Comparison of ENCODE assay signal across 10 cellular contexts in the genomic region with DNA sequence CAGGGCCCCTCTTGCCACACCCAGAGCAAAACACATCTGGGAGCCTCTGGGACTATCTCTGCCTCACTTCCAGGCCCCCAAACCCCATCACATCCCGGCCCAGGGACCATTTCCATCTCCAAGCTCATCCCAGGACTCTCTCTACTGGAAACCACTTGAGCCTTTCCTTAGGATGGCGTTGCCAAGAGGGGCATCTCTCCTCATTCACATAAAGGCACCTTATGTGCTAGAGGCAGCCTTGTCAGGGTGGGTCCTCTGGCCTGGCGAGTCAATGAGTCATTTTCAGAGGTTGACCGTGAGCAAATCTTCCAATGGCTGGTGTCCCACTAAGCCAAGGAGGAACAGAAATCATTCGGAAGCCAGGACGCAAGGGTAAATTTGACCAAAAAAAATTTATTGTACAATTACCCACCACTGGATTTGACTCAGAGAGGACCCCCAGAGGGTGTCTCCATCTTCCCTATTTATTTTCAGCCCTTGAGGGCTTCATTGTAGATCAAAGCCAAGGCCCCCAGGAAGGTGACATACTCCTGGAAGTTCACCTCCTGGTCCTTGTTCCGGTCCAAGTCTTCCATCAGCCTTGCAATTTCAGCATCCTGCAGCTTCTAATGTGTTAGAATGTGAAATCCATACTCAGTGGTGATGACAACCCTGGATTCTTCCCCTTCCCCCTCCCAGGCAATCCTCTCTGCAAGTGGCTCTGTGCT. TPM values are rescaled to one million over a fixed set of nuclear protein-coding genes. Genes with fewer than 3 reads are reported as not detected.
DNase-seq lines count a peak whose midpoint lies in the region; ATAC-seq and TF ChIP-seq lines count a peak whose summit lies in the region.
"Had no signal": no experiment of that assay in that cellular context is flagged by ENCODE, and none has a peak within 500 bp of the region (broad histone marks: within the 10 kb centered on the region; RNA-seq: fewer than 3 reads in every experiment).

No MANE protein-coding gene starts in this region.

- no peaks in the 10 kb centered on the region for H3K9me3 ChIP-seq in duodenal mucosa (ENCODE audit: control insufficient read depth in 1 of 2, low read length in 2 of 2)

- intact Hi-C loops in natural killer cell (cut with micrococcal nuclease): no loop called here

- no peaks in the 10 kb centered on the region for H3K9me3 Mint-ChIP-seq in natural killer cell

- no peaks in the 10 kb centered on the region for H3K27me3 ChIP-seq in duodenal mucosa (ENCODE audit: control insufficient read depth in 1 of 2, insufficient read depth in 2 of 2, low read length in 2 of 2)

- DNase-seq in AG09309 (ENCODE audit: low read depth) (no peak), OCI-M1 (lab: John Stamatoyannopoulos, UW) (peak; percentile 56), natural killer cell (no peak), UCSD-AML1 (lab: John Stamatoyannopoulos, UW; ENCODE audit: unreplicated experiment) (no peak), GM19240 (ENCODE audit: insufficient read length, low spot score) (no peak), ureter (ENCODE audit: low spot score) (no peak)
- DNase-seq: activated CD4-positive, alpha-beta T cell treated with anti-CD3 and anti-CD28 coated beads, Interleukin-2, amount 50 U/mL, for 4 hours; mesendoderm had no signal

- peaks cover 51 to 63% of the 10 kb centered on the region in 2 donors for H3K4me1 Mint-ChIP-seq in natural killer cell

- ATAC-seq in natural killer cell (no peak), esophagus mucosa (no peak)

- H3K27ac ChIP-seq in duodenal mucosa (ENCODE audit: low read depth, low read length): peak overlapping the region; percentile 95

- peak overlapping the region; percentile 88 for H3K4me3 Mint-ChIP-seq in natural killer cell

- H3K27ac Mint-ChIP-seq in natural killer cell: peak overlapping the region; percentile 90 to 94

- TF ChIP-seq CTCF in AG09309 (IDR thresholded peaks at IDR 0.05; ENCODE audit: control insufficient read depth, insufficient read depth, low read depth, low read length, missing control alignments) (no peak), natural killer cell (IDR thresholded peaks at IDR 0.05) (no peak)

- no peaks in the 10 kb centered on the region for H3K36me3 ChIP-seq in duodenal mucosa (ENCODE audit: control insufficient read depth in 1 of 2, insufficient read depth in 2 of 2, low read length in 2 of 2)

- H3K4me3 ChIP-seq in AG09309 (ENCODE audit: control insufficient read depth, low read depth, low read length) (peak overlapping the region; percentile 71), duodenal mucosa (ENCODE audit: low read depth in 1 of 2, low read length in 2 of 2) (peak overlapping the region; percentile 77 to 85)

- no peaks in the 10 kb centered on the region for H3K27me3 Mint-ChIP-seq in natural killer cell (ENCODE audit: low read depth in 2 of 2)

- H3K36me3 Mint-ChIP-seq in natural killer cell: no peaks in the 10 kb centered on the region

- H3K4me1 ChIP-seq in duodenal mucosa (ENCODE audit: control insufficient read depth in 1 of 2, insufficient read depth in 2 of 2, low read length in 2 of 2): peaks cover 54 to 61% of the 10 kb centered on the region in 2 donors

- peak overlapping the region; percentile 95 to 98 for H3K9ac ChIP-seq in duodenal mucosa (ENCODE audit: low read depth in 1 of 2, low read length in 2 of 2)

RNA-seq across cellular contexts. Expression of a gene that starts 1.4 kb away (rescaled TPM):
- total RNA-seq in natural killer cell: 100 to 1,000 TPM; 174 to 261 (median 245) TPM
- 976 TPM for total RNA-seq in esophagus mucosa
- 1,381 TPM for total RNA-seq in ureter

RNA-seq across cellular contexts. Expression of a gene that starts 6.4 kb away (rescaled TPM):
- total RNA-seq in natural killer cell (not detected), esophagus mucosa (not detected), ureter (0.86 TPM)

RNA-seq across cellular contexts. Expression of a gene that starts 11.2 kb away (rescaled TPM):
- total RNA-seq in natural killer cell: 100 to 1,000 TPM; 509 to 689 (median 597) TPM
- 36.0 TPM for total RNA-seq in esophagus mucosa
- 120 TPM for total RNA-seq in ureter

RNA-seq across cellular contexts. Expression of a gene that starts 14.7 kb away (rescaled TPM):
- total RNA-seq in natural killer cell (not detected), esophagus mucosa (9.6 TPM), ureter (6.5 TPM)

RNA-seq across cellular contexts. Expression of a gene that starts 31.3 kb away (rescaled TPM):
- total RNA-seq in natural killer cell (not detected), esophagus mucosa (4,166 TPM), ureter (317 TPM)
